Comparison of ENCODE assay signal across 1 cellular context in the genomic region with DNA sequence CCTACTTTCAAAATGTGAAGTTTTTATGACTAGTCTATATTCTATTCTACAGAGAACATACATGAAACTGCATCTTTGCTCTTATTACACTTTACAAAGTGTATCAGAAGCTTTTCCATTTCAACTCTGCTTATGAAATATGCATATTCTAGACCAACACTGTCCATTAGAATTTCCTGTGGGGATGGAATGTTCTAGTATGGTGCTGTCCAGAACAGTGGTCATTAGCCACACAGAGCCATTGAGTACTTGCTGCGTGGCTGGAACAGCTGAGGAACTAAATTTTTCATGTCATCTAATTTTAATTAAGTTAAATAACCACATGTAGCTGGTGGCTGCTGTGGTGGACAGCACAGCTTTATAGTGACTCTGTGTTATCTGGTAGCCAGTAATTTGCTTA.
TF ChIP-seq lines count a peak whose summit lies in the region.

No MANE protein-coding gene starts in this region.

TF ChIP-seq in endothelial cell of umbilical vein, 7 proteins besides CTCF, POLR2A, EP300 and RAD21 (continued from another document):
- no peak for TF ChIP-seq JUN (IDR thresholded peaks at IDR 0.05; ENCODE audit: borderline replicate concordance, insufficient read depth, insufficient read length, low read depth)
- TF ChIP-seq, protein P1, sequence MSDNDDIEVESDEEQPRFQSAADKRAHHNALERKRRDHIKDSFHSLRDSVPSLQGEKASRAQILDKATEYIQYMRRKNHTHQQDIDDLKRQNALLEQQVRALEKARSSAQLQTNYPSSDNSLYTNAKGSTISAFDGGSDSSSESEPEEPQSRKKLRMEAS (IDR thresholded peaks at IDR 0.05; ENCODE audit: insufficient read depth, insufficient read length): no peak
- TF ChIP-seq GATA2 (IDR thresholded peaks at IDR 0.05; ENCODE audit: insufficient read depth, insufficient read length, low read depth, low read length): no peak
- no peak for TF ChIP-seq MYC (IDR thresholded peaks at IDR 0.05; ENCODE audit: low read depth, low read length)
- TF ChIP-seq POLR2AphosphoS5 (IDR thresholded peaks at IDR 0.05; ENCODE audit: insufficient read depth, low read depth, low read length): no peak
TF ChIP-seq in endothelial cell of umbilical vein: peak in this region for 0.
